8 cellular contexts compared by ENCODE assay signal in genomic region chr5:179906795-179907569, GRCh38. TPM values are rescaled to one million over a fixed set of nuclear protein-coding genes. Genes with fewer than 3 reads are reported as not detected.
DNase-seq lines count a peak whose midpoint lies in the region; ATAC-seq and TF ChIP-seq lines count a peak whose summit lies in the region.

No MANE protein-coding gene starts in this region.

- H2BK120ac ChIP-seq in neuronal stem cell (ENCODE audit: low read depth, low read length) = no peak overlapping the region

- H3K9me3 ChIP-seq in neuronal stem cell (replicated peaks in 1 of 2; ENCODE audit: control insufficient read depth in 2 of 2, insufficient read depth in 1 of 2, low read depth in 1 of 2, low read length in 2 of 2) = no peaks in the 10 kb centered on the region

- H3K4me1 ChIP-seq in neuronal stem cell (ENCODE audit: control insufficient read depth in 2 of 2, insufficient read depth in 1 of 2, low read depth in 1 of 2, low read length in 2 of 2) = peaks cover 7 to 8% of the 10 kb centered on the region in 2 donors

- H3K27me3 ChIP-seq in neuronal stem cell (ENCODE audit: control insufficient read depth in 3 of 3, insufficient read depth in 3 of 3, low read depth in 1 of 3, low read length in 3 of 3) = no peaks in the 10 kb centered on the region

- DNase-seq in Jurkat, Clone E6-1 (ENCODE audit: low read depth, low spot score) = peak; percentile 26
- DNase-seq in activated CD8-positive, alpha-beta memory T cell treated with anti-CD3 and anti-CD28 coated beads, Interleukin-2, amount 50 U/mL, for 48 hours = peak; percentile 64
- DNase-seq in fibroblast of pulmonary artery (ENCODE audit: low read depth) (peak; percentile 22), neuronal stem cell (ENCODE audit: low spot score) (no peak), SHP77 treated with DMSO at 0.1 percent for 48 hours (lab: John Stamatoyannopoulos, UW) (no peak), NCI-H2227 (lab: John Stamatoyannopoulos, UW; ENCODE audit: unreplicated experiment) (no peak)

- peak overlapping the region; percentile 99 for H3K9ac ChIP-seq in neuronal stem cell (ENCODE audit: low read depth, low read length, poor library complexity)

- H3K4ac ChIP-seq in neuronal stem cell (ENCODE audit: low read length) = peak overlapping the region; percentile 79

- H2BK12ac ChIP-seq in neuronal stem cell (ENCODE audit: low read length) = no peak overlapping the region

- peak overlapping the region; percentile 98 for H3K14ac ChIP-seq in neuronal stem cell (ENCODE audit: low read length)

- peaks cover 10% of the 10 kb centered on the region for H3K79me1 ChIP-seq in neuronal stem cell (ENCODE audit: low read depth, low read length)

- peak overlapping the region; percentile 25 for H4K8ac ChIP-seq in neuronal stem cell (ENCODE audit: low read depth, low read length)

- no peak overlapping the region for H2BK15ac ChIP-seq in neuronal stem cell (ENCODE audit: low read length)

- H2AK5ac ChIP-seq in neuronal stem cell (ENCODE audit: low read depth, low read length) = peak overlapping the region; percentile 95

- H4K91ac ChIP-seq in neuronal stem cell (ENCODE audit: low read depth, low read length, poor library complexity) = no peak overlapping the region

- peak overlapping the region; percentile 79 for H3K4me3 ChIP-seq in Jurkat, Clone E6-1 (ENCODE audit: low read length)
- H3K4me3 ChIP-seq in fibroblast of pulmonary artery (replicated peaks; ENCODE audit: low read depth, low read length) = peak overlapping the region; percentile 75
- peak overlapping the region; percentile 81 to 97 for H3K4me3 ChIP-seq in neuronal stem cell (ENCODE audit: low read length in 2 of 2)

- peak overlapping the region; percentile 6 for H2BK5ac ChIP-seq in neuronal stem cell (ENCODE audit: low read length)

- H2AFZ ChIP-seq in neuronal stem cell (ENCODE audit: low read length) = peak overlapping the region; percentile 91

- no peak for TF ChIP-seq CTCF in 22Rv1 (IDR thresholded peaks at IDR 0.05)
- no peak for TF ChIP-seq CTCF in fibroblast of pulmonary artery (IDR thresholded peaks at IDR 0.05; ENCODE audit: low read length, missing control alignments)

- H3K4me2 ChIP-seq in neuronal stem cell (ENCODE audit: insufficient read depth, low read length, poor library complexity, severe bottlenecking) = peak overlapping the region; percentile 92

- no CpG with 5 or more reads among the region's 54 CpGs for WGBS in neuronal stem cell (ENCODE audit: extremely low coverage in 2 of 2, insufficient read length in 2 of 2, insufficient replicate concordance in 1 of 2), 2 donors

- peaks cover 20 to 39% of the 10 kb centered on the region in 2 donors for H3K36me3 ChIP-seq in neuronal stem cell (replicated peaks in 1 of 2; ENCODE audit: control insufficient read depth in 2 of 2, insufficient read depth in 2 of 2, low read length in 2 of 2)

- H3K27ac ChIP-seq in 22Rv1 (peak overlapping the region; percentile 64), neuronal stem cell (replicated peaks; ENCODE audit: low read length) (no peak overlapping the region)

- H3K23ac ChIP-seq in neuronal stem cell (ENCODE audit: low read depth, low read length, poor library complexity) = no peak overlapping the region

- H3K18ac ChIP-seq in neuronal stem cell (ENCODE audit: low read length) = peak overlapping the region; percentile 78

- ATAC-seq in GM19035 (IDR thresholded peaks at IDR 0.05; ENCODE audit: unreplicated experiment) = peak; percentile 19

RNA-seq across cellular contexts. Expression of gene TBC1D9B, which starts 0.7 kb away (rescaled TPM):
- 129 TPM for polyA plus RNA-seq in Jurkat, Clone E6-1 (2012; ENCODE audit: insufficient read depth, insufficient read length)
- polyA plus RNA-seq in neuronal stem cell (2013, experiment 1 of 2) = 41.1 TPM
- polyA plus RNA-seq in neuronal stem cell (2013, experiment 2 of 2) = 39.6 TPM

RNA-seq across cellular contexts. Expression of gene MRNIP, which starts 48.4 kb away (rescaled TPM):
- 17.1 TPM for polyA plus RNA-seq in Jurkat, Clone E6-1 (2012; ENCODE audit: insufficient read depth, insufficient read length)
- polyA plus RNA-seq in neuronal stem cell (2013, experiment 1 of 2) = 39.6 TPM
- 39.2 TPM for polyA plus RNA-seq in neuronal stem cell (2013, experiment 2 of 2)

Comparison
In these comparisons a context has a peak if more than half of its experiments do, and no peak if none do; other contexts are left out.
1. DNase-seq: peak in Jurkat, Clone E6-1 (single experiment), activated CD8-positive, alpha-beta memory T cell treated with anti-CD3 and anti-CD28 coated beads, Interleukin-2, amount 50 U/mL, for 48 hours (single experiment) and fibroblast of pulmonary artery (single experiment); none in neuronal stem cell (single experiment), SHP77 treated with DMSO at 0.1 percent for 48 hours (single experiment) and NCI-H2227 (single experiment).
2. Peak in every context shown above with its lines, with median percentiles within 50 percentile points of each other: H3K4me3 ChIP-seq.